In genomic region chr1:247112479-247112781, GRCh38 we compare ENCODE assay signal across 1 cellular context.
TF ChIP-seq lines count a peak whose summit lies in the region.

No MANE protein-coding gene starts in this region.

TF ChIP-seq in WTC11, 78 proteins besides CTCF, POLR2A, EP300 and RAD21 (continued from another document):
- TF ChIP-seq ZNF121 (CRISPR knock-in tag; IDR thresholded peaks at IDR 0.05) (no peak), USF1 (CRISPR knock-in tag; IDR thresholded peaks at IDR 0.05) (no peak), IRF1 (CRISPR knock-in tag; IDR thresholded peaks at IDR 0.05) (no peak), ZNF281 (CRISPR knock-in tag; IDR thresholded peaks at IDR 0.05) (no peak), ZNF219 (CRISPR knock-in tag; IDR thresholded peaks at IDR 0.05; ENCODE audit: borderline replicate concordance) (no peak), GRHL2 (CRISPR knock-in tag; IDR thresholded peaks at IDR 0.05; ENCODE audit: insufficient replicate concordance, severe bottlenecking) (no peak), MYBL2 (CRISPR knock-in tag; IDR thresholded peaks at IDR 0.05) (no peak), HMGA2 (CRISPR knock-in tag; IDR thresholded peaks at IDR 0.05) (no peak), ZNF416 (CRISPR knock-in tag; IDR thresholded peaks at IDR 0.05) (no peak), PREB (CRISPR knock-in tag; IDR thresholded peaks at IDR 0.05; ENCODE audit: borderline replicate concordance) (no peak), CBFB (CRISPR knock-in tag; IDR thresholded peaks at IDR 0.05; ENCODE audit: low read depth) (no peak)
